In the genomic region with DNA sequence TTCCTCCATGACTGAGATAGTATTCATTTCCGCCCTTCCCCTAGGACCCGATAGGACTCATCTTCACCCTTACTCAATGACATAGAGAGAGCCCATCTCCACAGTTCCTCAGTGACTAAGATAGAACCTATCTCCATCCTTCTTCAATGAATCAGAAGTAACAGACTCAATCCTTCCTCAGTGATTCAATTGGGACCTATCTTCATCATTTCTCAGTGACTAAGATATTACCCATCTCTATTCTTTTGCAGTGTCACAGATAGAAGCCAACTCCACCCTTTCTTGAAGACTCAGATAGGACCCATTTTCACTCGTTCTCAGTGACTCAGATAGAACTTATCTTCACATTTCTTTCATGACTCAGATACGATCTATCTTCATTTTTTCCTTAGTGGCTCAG, we compare ENCODE assay signal across 15 cellular contexts.
DNase-seq lines count a peak whose midpoint lies in the region; ATAC-seq lines count a peak whose summit lies in the region.
"Had no signal": no experiment of that assay in that cellular context is flagged by ENCODE, and none has a peak within 500 bp of the region (broad histone marks: within the 10 kb centered on the region; RNA-seq: fewer than 3 reads in every experiment).

No MANE protein-coding gene starts in this region.

- peak; percentile 91 for ATAC-seq in activated CD4-positive, alpha-beta T cell treated with anti-CD3 and anti-CD28 coated beads for 36 hours
- peak; percentile 61 for ATAC-seq in activated naive CD8-positive, alpha-beta T cell treated with anti-CD3 and anti-CD28 coated beads, Interleukin-2, amount 50 U/mL, for 24 hours
- ATAC-seq in activated T-helper 17 cell treated with anti-CD3 and anti-CD28 coated beads, Interleukin-2, amount 50 U/mL, for 72 hours (replicated peaks): peak; percentile 86
- ATAC-seq in stimulated activated effector memory CD8-positive, alpha-beta T cell treated with anti-CD3 and anti-CD28 coated beads, Interleukin-12 subunit alpha, Interleukin-12 subunit beta, amount 100 ng/mL, for 72 hours: peak; percentile 90
- no peak for ATAC-seq in GM19452 (IDR thresholded peaks at IDR 0.05; ENCODE audit: unreplicated experiment)
- ATAC-seq: GM12878, GM23338 had no signal

- H3K4me1 Mint-ChIP-seq in activated CD4-positive, alpha-beta T cell treated with anti-CD3 and anti-CD28 coated beads for 36 hours: peaks cover 4% of the 10 kb centered on the region
- H3K4me1 Mint-ChIP-seq in activated CD4-positive, alpha-beta T cell treated with anti-CD3 and anti-CD28 coated beads, Interleukin-2, amount 10 ng/mL, durations not matched to agents 7 days and 5 days: no peaks in the 10 kb centered on the region
- H3K4me1 Mint-ChIP-seq in activated naive CD8-positive, alpha-beta T cell treated with anti-CD3 and anti-CD28 coated beads, Interleukin-2, amount 50 U/mL, for 24 hours: no peaks in the 10 kb centered on the region
- H3K4me1 Mint-ChIP-seq in activated naive CD8-positive, alpha-beta T cell treated with anti-CD3 and anti-CD28 coated beads for 36 hours: no peaks in the 10 kb centered on the region
- no peaks in the 10 kb centered on the region for H3K4me1 Mint-ChIP-seq in activated T-helper 17 cell treated with anti-CD3 and anti-CD28 coated beads, Interleukin-2, amount 50 U/mL, for 72 hours
- no peaks in the 10 kb centered on the region for H3K4me1 Mint-ChIP-seq in stimulated activated effector memory CD8-positive, alpha-beta T cell treated with anti-CD3 and anti-CD28 coated beads, Interleukin-12 subunit alpha, Interleukin-12 subunit beta, amount 100 ng/mL, for 72 hours
- H3K4me1 Mint-ChIP-seq: CD4-positive, CD25-positive, alpha-beta regulatory T cell; GM23338 had no signal

- H3K27me3 Mint-ChIP-seq in activated CD4-positive, alpha-beta T cell treated with anti-CD3 and anti-CD28 coated beads for 36 hours: peaks cover 3% of the 10 kb centered on the region
- no peaks in the 10 kb centered on the region for H3K27me3 Mint-ChIP-seq in activated CD4-positive, alpha-beta T cell treated with anti-CD3 and anti-CD28 coated beads, Interleukin-2, amount 10 ng/mL, durations not matched to agents 7 days and 5 days
- no peaks in the 10 kb centered on the region for H3K27me3 Mint-ChIP-seq in activated naive CD8-positive, alpha-beta T cell treated with anti-CD3 and anti-CD28 coated beads, Interleukin-2, amount 50 U/mL, for 24 hours
- H3K27me3 Mint-ChIP-seq in activated naive CD8-positive, alpha-beta T cell treated with anti-CD3 and anti-CD28 coated beads for 36 hours: no peaks in the 10 kb centered on the region
- H3K27me3 Mint-ChIP-seq in activated T-helper 17 cell treated with anti-CD3 and anti-CD28 coated beads, Interleukin-2, amount 50 U/mL, for 72 hours: peaks cover 6% of the 10 kb centered on the region
- H3K27me3 Mint-ChIP-seq: CD4-positive, CD25-positive, alpha-beta regulatory T cell had no signal

- intact Hi-C loops in activated CD4-positive, alpha-beta T cell treated with anti-CD3 and anti-CD28 coated beads for 36 hours (cut with DNase I, micrococcal nuclease): no loop called here

- no peaks in the 10 kb centered on the region for H3K36me3 Mint-ChIP-seq in activated CD4-positive, alpha-beta T cell treated with anti-CD3 and anti-CD28 coated beads for 36 hours (ENCODE audit: low read depth)
- H3K36me3 Mint-ChIP-seq in activated CD4-positive, alpha-beta T cell treated with anti-CD3 and anti-CD28 coated beads, Interleukin-2, amount 10 ng/mL, durations not matched to agents 7 days and 5 days (ENCODE audit: low read depth): no peaks in the 10 kb centered on the region
- H3K36me3 Mint-ChIP-seq in activated naive CD8-positive, alpha-beta T cell treated with anti-CD3 and anti-CD28 coated beads, Interleukin-2, amount 50 U/mL, for 24 hours (ENCODE audit: low read depth): no peaks in the 10 kb centered on the region
- H3K36me3 Mint-ChIP-seq in activated naive CD8-positive, alpha-beta T cell treated with anti-CD3 and anti-CD28 coated beads for 36 hours: no peaks in the 10 kb centered on the region
- no peaks in the 10 kb centered on the region for H3K36me3 Mint-ChIP-seq in activated T-helper 17 cell treated with anti-CD3 and anti-CD28 coated beads, Interleukin-2, amount 50 U/mL, for 72 hours (ENCODE audit: low read depth)
- no peaks in the 10 kb centered on the region for H3K36me3 Mint-ChIP-seq in stimulated activated effector memory CD8-positive, alpha-beta T cell treated with anti-CD3 and anti-CD28 coated beads, Interleukin-12 subunit alpha, Interleukin-12 subunit beta, amount 100 ng/mL, for 72 hours
- H3K36me3 Mint-ChIP-seq: CD4-positive, CD25-positive, alpha-beta regulatory T cell had no signal

- no peak overlapping the region for H3K4me3 Mint-ChIP-seq in activated CD4-positive, alpha-beta T cell treated with anti-CD3 and anti-CD28 coated beads for 36 hours
- no peak overlapping the region for H3K4me3 Mint-ChIP-seq in activated CD4-positive, alpha-beta T cell treated with anti-CD3 and anti-CD28 coated beads, Interleukin-2, amount 10 ng/mL, durations not matched to agents 7 days and 5 days
- no peak overlapping the region for H3K4me3 Mint-ChIP-seq in activated naive CD8-positive, alpha-beta T cell treated with anti-CD3 and anti-CD28 coated beads, Interleukin-2, amount 50 U/mL, for 24 hours
- H3K4me3 Mint-ChIP-seq in activated naive CD8-positive, alpha-beta T cell treated with anti-CD3 and anti-CD28 coated beads for 36 hours: no peak overlapping the region
- no peak overlapping the region for H3K4me3 Mint-ChIP-seq in activated T-helper 17 cell treated with anti-CD3 and anti-CD28 coated beads, Interleukin-2, amount 50 U/mL, for 72 hours
- no peak overlapping the region for H3K4me3 Mint-ChIP-seq in stimulated activated effector memory CD8-positive, alpha-beta T cell treated with anti-CD3 and anti-CD28 coated beads, Interleukin-12 subunit alpha, Interleukin-12 subunit beta, amount 100 ng/mL, for 72 hours
- H3K4me3 Mint-ChIP-seq: CD4-positive, CD25-positive, alpha-beta regulatory T cell; GM23338 had no signal

- H3K9me3 Mint-ChIP-seq in activated CD4-positive, alpha-beta T cell treated with anti-CD3 and anti-CD28 coated beads for 36 hours (ENCODE audit: low read depth): peaks cover 4% of the 10 kb centered on the region
- no peaks in the 10 kb centered on the region for H3K9me3 Mint-ChIP-seq in activated CD4-positive, alpha-beta T cell treated with anti-CD3 and anti-CD28 coated beads, Interleukin-2, amount 10 ng/mL, durations not matched to agents 7 days and 5 days
- peaks cover 5% of the 10 kb centered on the region for H3K9me3 Mint-ChIP-seq in activated naive CD8-positive, alpha-beta T cell treated with anti-CD3 and anti-CD28 coated beads, Interleukin-2, amount 50 U/mL, for 24 hours
- peaks cover 1% of the 10 kb centered on the region for H3K9me3 Mint-ChIP-seq in activated naive CD8-positive, alpha-beta T cell treated with anti-CD3 and anti-CD28 coated beads for 36 hours
- H3K9me3 Mint-ChIP-seq in activated T-helper 17 cell treated with anti-CD3 and anti-CD28 coated beads, Interleukin-2, amount 50 U/mL, for 72 hours: peaks cover 4% of the 10 kb centered on the region
- H3K9me3 Mint-ChIP-seq in stimulated activated effector memory CD8-positive, alpha-beta T cell treated with anti-CD3 and anti-CD28 coated beads, Interleukin-12 subunit alpha, Interleukin-12 subunit beta, amount 100 ng/mL, for 72 hours: no peaks in the 10 kb centered on the region

- no peak overlapping the region for H3K27ac Mint-ChIP-seq in activated CD4-positive, alpha-beta T cell treated with anti-CD3 and anti-CD28 coated beads for 36 hours
- no peak overlapping the region for H3K27ac Mint-ChIP-seq in activated CD4-positive, alpha-beta T cell treated with anti-CD3 and anti-CD28 coated beads, Interleukin-2, amount 10 ng/mL, durations not matched to agents 7 days and 5 days
- H3K27ac Mint-ChIP-seq in activated naive CD8-positive, alpha-beta T cell treated with anti-CD3 and anti-CD28 coated beads, Interleukin-2, amount 50 U/mL, for 24 hours: no peak overlapping the region
- no peak overlapping the region for H3K27ac Mint-ChIP-seq in activated naive CD8-positive, alpha-beta T cell treated with anti-CD3 and anti-CD28 coated beads for 36 hours
- H3K27ac Mint-ChIP-seq in activated T-helper 17 cell treated with anti-CD3 and anti-CD28 coated beads, Interleukin-2, amount 50 U/mL, for 72 hours: peak overlapping the region; percentile 29
- no peak overlapping the region for H3K27ac Mint-ChIP-seq in stimulated activated effector memory CD8-positive, alpha-beta T cell treated with anti-CD3 and anti-CD28 coated beads, Interleukin-12 subunit alpha, Interleukin-12 subunit beta, amount 100 ng/mL, for 72 hours
- H3K27ac Mint-ChIP-seq: CD4-positive, CD25-positive, alpha-beta regulatory T cell; GM23338 had no signal

- CTCF ChIA-PET in activated CD4-positive, alpha-beta T cell treated with anti-CD3 and anti-CD28 coated beads for 36 hours (lab: Charles Lee): interaction anchor here (0.6 kb wide), 1 partner anchor 138 kb away, joined by 4 read pairs; no protein-coding TSS in a partner anchor
- CTCF ChIA-PET in activated CD4-positive, alpha-beta T cell treated with anti-CD3 and anti-CD28 coated beads, Interleukin-2, amount 10 ng/mL, durations not matched to agents 7 days and 5 days (lab: Charles Lee): no interaction called here

- POLR2A ChIA-PET in activated CD4-positive, alpha-beta T cell treated with anti-CD3 and anti-CD28 coated beads for 36 hours (lab: Charles Lee): no interaction called here
- POLR2A ChIA-PET in activated CD4-positive, alpha-beta T cell treated with anti-CD3 and anti-CD28 coated beads, Interleukin-2, amount 10 ng/mL, durations not matched to agents 7 days and 5 days (lab: Charles Lee): no interaction called here

- no peak for DNase-seq in activated CD4-positive, alpha-beta T cell treated with anti-CD3 and anti-CD28 coated beads for 36 hours
- DNase-seq in activated CD4-positive, alpha-beta T cell treated with anti-CD3 and anti-CD28 coated beads, Interleukin-2, amount 10 ng/mL, durations not matched to agents 7 days and 5 days: no peak
- no peak for DNase-seq in activated naive CD8-positive, alpha-beta T cell treated with anti-CD3 and anti-CD28 coated beads, Interleukin-2, amount 50 U/mL, for 24 hours
- DNase-seq in activated naive CD8-positive, alpha-beta T cell treated with anti-CD3 and anti-CD28 coated beads for 36 hours: no peak
- DNase-seq in stimulated activated effector memory CD8-positive, alpha-beta T cell treated with anti-CD3 and anti-CD28 coated beads, Interleukin-12 subunit alpha, Interleukin-12 subunit beta, amount 100 ng/mL, for 72 hours (ENCODE audit: low spot score in 2 of 2): no peak
- no peak for DNase-seq in NCI-H1436 (lab: John Stamatoyannopoulos, UW)
- DNase-seq: 8988T; AML-193; CD4-positive, CD25-positive, alpha-beta regulatory T cell; DMS 273 treated with DMSO at 0.1 percent for 48 hours; H7 had no signal
